8 cellular contexts compared by ENCODE assay signal in genomic region chr3:9749333-9749662, GRCh38. TPM values are rescaled to one million over a fixed set of nuclear protein-coding genes. Genes with fewer than 3 reads are reported as not detected.
DNase-seq lines count a peak whose midpoint lies in the region; ATAC-seq, FAIRE-seq and TF ChIP-seq lines count a peak whose summit lies in the region.

No MANE protein-coding gene starts in this region.

- ATAC-seq in HG02610 (IDR thresholded peaks at IDR 0.05; ENCODE audit: unreplicated experiment) (no peak), GM19324 (IDR thresholded peaks at IDR 0.05; ENCODE audit: low FRiP score, unreplicated experiment) (no peak)

- H3K4me3 ChIP-seq in A673 (ENCODE audit: low read depth, low read length, poor library complexity, severe bottlenecking) (peak overlapping the region; percentile 62), mucosa of rectum (ENCODE audit: low read length in 2 of 2) (peak overlapping the region; percentile 90 to 91)

- no peaks in the 10 kb centered on the region for H3K27me3 ChIP-seq in A673 (replicated peaks; ENCODE audit: insufficient read depth, low read depth, low read length, poor library complexity)
- H3K27me3 ChIP-seq in mucosa of rectum (ENCODE audit: control insufficient read depth in 2 of 2, insufficient read depth in 2 of 2, low read length in 2 of 2) = no peaks in the 10 kb centered on the region

- peak overlapping the region; percentile 89 for H3K27ac ChIP-seq in A673 (ENCODE audit: low read depth, low read length, poor library complexity, severe bottlenecking)
- H3K27ac ChIP-seq in caudate nucleus (ENCODE audit: low read depth, low read length) = peak overlapping the region; percentile 95
- peak overlapping the region; percentile 90 to 97 for H3K27ac ChIP-seq in mucosa of rectum (ENCODE audit: low read depth in 2 of 2, low read length in 2 of 2)

- intact Hi-C loops in A673 (cut with micrococcal nuclease; ENCODE audit: unreplicated experiment) = no loop called here

- TSS peak; percentile 65 for BruUV-seq in A673 (replicated peaks; lab: Mats Ljungman, UMichigan)

- TF ChIP-seq CTCF in A673 (conservative IDR thresholded peaks at IDR 0.05; ENCODE audit: low read depth, low read length) = no peak

- CTCF ChIA-PET in A673 (lab: Charles Lee) = interaction anchor here (0.6 to 0.9 kb wide), 2 partner anchors 22 to 141 kb away, joined by 3 read pairs; no protein-coding TSS in a partner anchor

- DNase-seq in A673 (ENCODE audit: low spot score) (no peak), HuH-7 (ENCODE audit: low spot score) (peak; percentile 44), caudate nucleus (lab: John Stamatoyannopoulos, UW) (no peak), NCI-H187 treated with DMSO at 0.1 percent for 48 hours (lab: John Stamatoyannopoulos, UW) (no peak), frontal cortex (ENCODE audit: low spot score in 2 of 2) (no peak)

- POLR2A ChIA-PET in A673 (lab: Charles Lee; ENCODE audit: low non-redundant PET) = interaction anchor here (0.6 kb wide), 1 partner anchor 11 kb away, joined by 5 read pairs; no protein-coding TSS in a partner anchor

- peaks cover 5% of the 10 kb centered on the region for H3K4me1 ChIP-seq in A673 (ENCODE audit: insufficient read depth, low read length, poor library complexity, severe bottlenecking)
- peaks cover 19 to 21% of the 10 kb centered on the region in 2 donors for H3K4me1 ChIP-seq in mucosa of rectum (ENCODE audit: control insufficient read depth in 2 of 2, insufficient read depth in 2 of 2, low read length in 2 of 2)

- H3K9me3 ChIP-seq in A673 (ENCODE audit: low read depth, low read length, poor library complexity, severe bottlenecking) = no peaks in the 10 kb centered on the region
- no peaks in the 10 kb centered on the region for H3K9me3 ChIP-seq in mucosa of rectum (ENCODE audit: control insufficient read depth in 2 of 2, low read length in 2 of 2)

- H3K36me3 ChIP-seq in A673 (ENCODE audit: insufficient read depth, low read length, poor library complexity, severe bottlenecking) (peaks cover 59% of the 10 kb centered on the region), mucosa of rectum (ENCODE audit: control insufficient read depth in 2 of 2, insufficient read depth in 2 of 2, low read length in 2 of 2) (peaks cover 47 to 56% of the 10 kb centered on the region in 2 donors)

- H3K9ac ChIP-seq in mucosa of rectum (ENCODE audit: low read depth in 1 of 2, low read length in 2 of 2) = peak overlapping the region; percentile 81 to 85

- FAIRE-seq in frontal cortex (lab: Jason Lieb, UNC) = no peak

RNA-seq across cellular contexts. Expression of gene OGG1, which starts 0.5 kb away (rescaled TPM):
- total RNA-seq in A673 (2021) (48.8 and 60.2 TPM in 2 replicates), frontal cortex (98.6 TPM)

RNA-seq across cellular contexts. Expression of gene BRPF1, which starts 17.8 kb away (rescaled TPM):
- 30.7 and 32.0 TPM in 2 replicates for total RNA-seq in A673 (2021)
- total RNA-seq in frontal cortex = 16.3 TPM

RNA-seq across cellular contexts. Expression of gene CAMK1, which starts 20.4 kb away (rescaled TPM):
- 26.7 and 28.0 TPM in 2 replicates for total RNA-seq in A673 (2021)
- 69.7 TPM for total RNA-seq in frontal cortex

RNA-seq across cellular contexts. Expression of gene TADA3, which starts 43.0 kb away (rescaled TPM):
- total RNA-seq in A673 (2021) (46.1 and 49.6 TPM in 2 replicates), frontal cortex (33.0 TPM)

RNA-seq across cellular contexts. Expression of gene ARPC4, which starts 43.6 kb away (rescaled TPM):
- 128 and 152 TPM in 2 replicates for total RNA-seq in A673 (2021)
- total RNA-seq in frontal cortex = 181 TPM
